ENCODE assay signal across 26 cellular contexts in genomic region chr20:13758884-13759283, GRCh38.
"Had no signal": no experiment of that assay in that cellular context is flagged by ENCODE, and none has a peak within 500 bp of the region (broad histone marks: within the 10 kb centered on the region; RNA-seq: fewer than 3 reads in every experiment).

No MANE protein-coding gene starts in this region.

- H3K4me1 Mint-ChIP-seq: brain, nephron had no signal

- H3K27me3 ChIP-seq: ascending aorta, dorsolateral prefrontal cortex, gastrocnemius medialis, right lobe of liver, suprapubic skin, tibial artery had no signal

- DNase-seq: activated CD4-positive, alpha-beta T cell treated with anti-CD3 and anti-CD28 coated beads for 4 hours; activated CD4-positive, alpha-beta T cell treated with anti-CD3 and anti-CD28 coated beads, Interleukin-2, amount 50 U/mL, for 4 hours; activated CD4-positive, CD25-positive, alpha-beta regulatory T cell; activated effector memory CD4-positive, alpha-beta T cell treated with Interleukin-2 at 50 U/mL for 16 hours; activated naive CD4-positive, alpha-beta T cell treated with Interleukin-2 at 50 U/mL for 16 hours; activated naive CD8-positive, alpha-beta T cell treated with anti-CD3 and anti-CD28 coated beads, Interleukin-2, amount 10 ng/mL, durations not matched to agents 7 days and 5 days; activated T-cell treated with anti-CD3 and anti-CD28 coated beads for 4 hours; activated T-cell treated with anti-CD3 and anti-CD28 coated beads, Interleukin-2, amount 50 U/mL, for 72 hours; dorsolateral prefrontal cortex; effector memory CD8-positive, alpha-beta T cell; erythroblast; gastrocnemius medialis; glutamatergic neuron; left ventricle myocardium superior; right lobe of liver; stimulated activated CD4-positive, alpha-beta T cell treated with anti-CD3 and anti-CD28 coated beads, Interleukin-4, amount 100 ng/mL, for 4 hours; stimulated activated naive CD4-positive, alpha-beta T cell; tibial artery had no signal

- ATAC-seq: activated T-cell treated with anti-CD3 and anti-CD28 coated beads, Interleukin-2, amount 50 U/mL, for 72 hours; effector memory CD8-positive, alpha-beta T cell; gastrocnemius medialis; left ventricle myocardium superior; right lobe of liver had no signal

- H3K4me3 Mint-ChIP-seq: activated naive CD8-positive, alpha-beta T cell treated with anti-CD3 and anti-CD28 coated beads, Interleukin-2, amount 10 ng/mL, durations not matched to agents 7 days and 5 days; activated T-cell treated with anti-CD3 and anti-CD28 coated beads, Interleukin-2, amount 50 U/mL, for 72 hours; brain; effector memory CD8-positive, alpha-beta T cell; nephron; T-helper 2 cell treated with Interferon-gamma antibody and Interleukin-4, amounts not matched to agents 5 μg/mL and 100 μg/mL, for 36 hours had no signal

- H3K4me1 ChIP-seq: gastrocnemius medialis, right lobe of liver had no signal

- FAIRE-seq: islet of Langerhans had no signal

- H3K4me3 ChIP-seq: ascending aorta, coronary artery, dorsolateral prefrontal cortex, gastrocnemius medialis, right lobe of liver, skin epidermis, suprapubic skin, tibial artery had no signal

- H3K9me3 Mint-ChIP-seq: activated naive CD8-positive, alpha-beta T cell treated with anti-CD3 and anti-CD28 coated beads, Interleukin-2, amount 10 ng/mL, durations not matched to agents 7 days and 5 days; activated T-cell treated with anti-CD3 and anti-CD28 coated beads, Interleukin-2, amount 50 U/mL, for 72 hours; effector memory CD8-positive, alpha-beta T cell; nephron; T-helper 2 cell treated with Interferon-gamma antibody and Interleukin-4, amounts not matched to agents 5 μg/mL and 100 μg/mL, for 36 hours had no signal

- H3K9me3 ChIP-seq: ascending aorta, gastrocnemius medialis, right lobe of liver, suprapubic skin, tibial artery had no signal

- H3K27me3 Mint-ChIP-seq: activated naive CD8-positive, alpha-beta T cell treated with anti-CD3 and anti-CD28 coated beads, Interleukin-2, amount 10 ng/mL, durations not matched to agents 7 days and 5 days; brain; effector memory CD8-positive, alpha-beta T cell had no signal

- H3K27ac Mint-ChIP-seq: activated naive CD8-positive, alpha-beta T cell treated with anti-CD3 and anti-CD28 coated beads, Interleukin-2, amount 10 ng/mL, durations not matched to agents 7 days and 5 days; activated T-cell treated with anti-CD3 and anti-CD28 coated beads, Interleukin-2, amount 50 U/mL, for 72 hours; brain; effector memory CD8-positive, alpha-beta T cell; nephron; T-helper 2 cell treated with Interferon-gamma antibody and Interleukin-4, amounts not matched to agents 5 μg/mL and 100 μg/mL, for 36 hours had no signal

- H3K27ac ChIP-seq: coronary artery, dorsolateral prefrontal cortex, gastrocnemius medialis, right lobe of liver, skin epidermis, suprapubic skin had no signal
